In genomic region chr21:44530903-44531605, GRCh38 we compare ENCODE assay signal across 17 cellular contexts. TPM values are rescaled to one million over a fixed set of nuclear protein-coding genes. Genes with fewer than 3 reads are reported as not detected.
"Had no signal": no experiment of that assay in that cellular context is flagged by ENCODE, and none has a peak within 500 bp of the region (broad histone marks: within the 10 kb centered on the region; RNA-seq: fewer than 3 reads in every experiment).

No MANE protein-coding gene starts in this region.

- H3K27ac Mint-ChIP-seq: activated naive CD8-positive, alpha-beta T cell treated with anti-CD3 and anti-CD28 coated beads, Interleukin-2, amount 10 ng/mL, durations not matched to agents 7 days and 5 days; stimulated activated effector memory CD8-positive, alpha-beta T cell treated with anti-CD3 and anti-CD28 coated beads, Interleukin-12 subunit alpha, Interleukin-12 subunit beta, amount 100 ng/mL, for 72 hours had no signal

- H3K9me3 ChIP-seq: psoas muscle, thoracic aorta, uterus had no signal

- DNase-seq: activated CD4-positive, alpha-beta T cell treated with anti-CD3 and anti-CD28 coated beads, Interleukin-2, amount 50 U/mL, for 48 hours; activated gamma-delta T cell treated with Interleukin-2 at 50 U/mL for 16 hours; activated naive CD8-positive, alpha-beta T cell treated with anti-CD3 and anti-CD28 coated beads, Interleukin-2, amount 10 ng/mL, durations not matched to agents 7 days and 5 days; activated T-cell treated with anti-CD3 and anti-CD28 coated beads, Interleukin-2, amount 50 U/mL, for 4 hours; brain microvascular endothelial cell; effector memory CD4-positive, alpha-beta T cell; foreskin melanocyte; stimulated activated CD4-positive, alpha-beta T cell treated with anti-CD3 and anti-CD28 coated beads, Interleukin-12 subunit alpha, Interleukin-12 subunit beta, amount 100 ng/mL, for 4 hours had no signal

- H3K36me3 ChIP-seq: brain microvascular endothelial cell, thoracic aorta, uterus had no signal

- H3K4me3 Mint-ChIP-seq: activated naive CD8-positive, alpha-beta T cell treated with anti-CD3 and anti-CD28 coated beads, Interleukin-2, amount 10 ng/mL, durations not matched to agents 7 days and 5 days; activated T-cell treated with anti-CD3 and anti-CD28 coated beads, Interleukin-2, amount 50 U/mL, for 4 hours; naive thymus-derived CD8-positive, alpha-beta T cell; stimulated activated effector memory CD8-positive, alpha-beta T cell treated with anti-CD3 and anti-CD28 coated beads, Interleukin-12 subunit alpha, Interleukin-12 subunit beta, amount 100 ng/mL, for 72 hours had no signal

- H3K36me3 Mint-ChIP-seq: activated naive CD8-positive, alpha-beta T cell treated with anti-CD3 and anti-CD28 coated beads, Interleukin-2, amount 10 ng/mL, durations not matched to agents 7 days and 5 days; naive thymus-derived CD8-positive, alpha-beta T cell; stimulated activated effector memory CD8-positive, alpha-beta T cell treated with anti-CD3 and anti-CD28 coated beads, Interleukin-12 subunit alpha, Interleukin-12 subunit beta, amount 100 ng/mL, for 72 hours had no signal

- ATAC-seq: activated T-cell treated with anti-CD3 and anti-CD28 coated beads, Interleukin-2, amount 50 U/mL, for 4 hours; naive thymus-derived CD8-positive, alpha-beta T cell; psoas muscle; stimulated activated effector memory CD8-positive, alpha-beta T cell treated with anti-CD3 and anti-CD28 coated beads, Interleukin-12 subunit alpha, Interleukin-12 subunit beta, amount 100 ng/mL, for 72 hours had no signal

- H3K27ac ChIP-seq: brain microvascular endothelial cell, psoas muscle, SK-N-MC, thoracic aorta, uterus had no signal

- H3K4me1 ChIP-seq: psoas muscle, uterus had no signal

- H3K4me1 Mint-ChIP-seq: activated naive CD8-positive, alpha-beta T cell treated with anti-CD3 and anti-CD28 coated beads, Interleukin-2, amount 10 ng/mL, durations not matched to agents 7 days and 5 days; stimulated activated effector memory CD8-positive, alpha-beta T cell treated with anti-CD3 and anti-CD28 coated beads, Interleukin-12 subunit alpha, Interleukin-12 subunit beta, amount 100 ng/mL, for 72 hours had no signal

- H3K9me3 Mint-ChIP-seq: activated naive CD8-positive, alpha-beta T cell treated with anti-CD3 and anti-CD28 coated beads, Interleukin-2, amount 10 ng/mL, durations not matched to agents 7 days and 5 days; activated T-cell treated with anti-CD3 and anti-CD28 coated beads, Interleukin-2, amount 50 U/mL, for 4 hours; naive thymus-derived CD8-positive, alpha-beta T cell; stimulated activated effector memory CD8-positive, alpha-beta T cell treated with anti-CD3 and anti-CD28 coated beads, Interleukin-12 subunit alpha, Interleukin-12 subunit beta, amount 100 ng/mL, for 72 hours had no signal

- H3K27me3 ChIP-seq: brain microvascular endothelial cell, uterus had no signal

- H3K4me3 ChIP-seq: lung, psoas muscle, SK-N-MC, thoracic aorta, uterus had no signal

RNA-seq across cellular contexts. Expression of gene KRTAP10-1, which starts 8.9 kb away (rescaled TPM):
- total RNA-seq: activated naive CD8-positive, alpha-beta T cell treated with anti-CD3 and anti-CD28 coated beads, Interleukin-2, amount 10 ng/mL, durations not matched to agents 7 days and 5 days; activated T-cell treated with anti-CD3 and anti-CD28 coated beads, Interleukin-2, amount 50 U/mL, for 4 hours; lung; mononuclear cell; naive thymus-derived CD8-positive, alpha-beta T cell; omental fat pad; psoas muscle; thoracic aorta; uterus had no signal
- polyA plus RNA-seq: lung; naive thymus-derived CD8-positive, alpha-beta T cell; psoas muscle had no signal

RNA-seq across cellular contexts. Expression of gene KRTAP10-2, which starts 20.3 kb away (rescaled TPM):
- total RNA-seq: activated naive CD8-positive, alpha-beta T cell treated with anti-CD3 and anti-CD28 coated beads, Interleukin-2, amount 10 ng/mL, durations not matched to agents 7 days and 5 days; activated T-cell treated with anti-CD3 and anti-CD28 coated beads, Interleukin-2, amount 50 U/mL, for 4 hours; lung; mononuclear cell; naive thymus-derived CD8-positive, alpha-beta T cell; omental fat pad; psoas muscle; thoracic aorta; uterus had no signal
- polyA plus RNA-seq: lung; naive thymus-derived CD8-positive, alpha-beta T cell; psoas muscle had no signal

RNA-seq across cellular contexts. Expression of gene KRTAP10-3, which starts 27.5 kb away (rescaled TPM):
- total RNA-seq: activated naive CD8-positive, alpha-beta T cell treated with anti-CD3 and anti-CD28 coated beads, Interleukin-2, amount 10 ng/mL, durations not matched to agents 7 days and 5 days; activated T-cell treated with anti-CD3 and anti-CD28 coated beads, Interleukin-2, amount 50 U/mL, for 4 hours; lung; mononuclear cell; naive thymus-derived CD8-positive, alpha-beta T cell; omental fat pad; psoas muscle; thoracic aorta; uterus had no signal
- polyA plus RNA-seq: lung; naive thymus-derived CD8-positive, alpha-beta T cell; psoas muscle had no signal

RNA-seq across cellular contexts. Expression of gene KRTAP10-4, which starts 42.5 kb away (rescaled TPM):
- total RNA-seq: activated naive CD8-positive, alpha-beta T cell treated with anti-CD3 and anti-CD28 coated beads, Interleukin-2, amount 10 ng/mL, durations not matched to agents 7 days and 5 days; activated T-cell treated with anti-CD3 and anti-CD28 coated beads, Interleukin-2, amount 50 U/mL, for 4 hours; lung; mononuclear cell; naive thymus-derived CD8-positive, alpha-beta T cell; omental fat pad; psoas muscle; thoracic aorta; uterus had no signal
- polyA plus RNA-seq: lung; naive thymus-derived CD8-positive, alpha-beta T cell; psoas muscle had no signal

RNA-seq across cellular contexts. Expression of gene KRTAP10-5, which starts 49.4 kb away (rescaled TPM):
- total RNA-seq: activated naive CD8-positive, alpha-beta T cell treated with anti-CD3 and anti-CD28 coated beads, Interleukin-2, amount 10 ng/mL, durations not matched to agents 7 days and 5 days; activated T-cell treated with anti-CD3 and anti-CD28 coated beads, Interleukin-2, amount 50 U/mL, for 4 hours; lung; mononuclear cell; naive thymus-derived CD8-positive, alpha-beta T cell; omental fat pad; psoas muscle; thoracic aorta; uterus had no signal
- polyA plus RNA-seq: lung; naive thymus-derived CD8-positive, alpha-beta T cell; psoas muscle had no signal
